In the genomic region with DNA sequence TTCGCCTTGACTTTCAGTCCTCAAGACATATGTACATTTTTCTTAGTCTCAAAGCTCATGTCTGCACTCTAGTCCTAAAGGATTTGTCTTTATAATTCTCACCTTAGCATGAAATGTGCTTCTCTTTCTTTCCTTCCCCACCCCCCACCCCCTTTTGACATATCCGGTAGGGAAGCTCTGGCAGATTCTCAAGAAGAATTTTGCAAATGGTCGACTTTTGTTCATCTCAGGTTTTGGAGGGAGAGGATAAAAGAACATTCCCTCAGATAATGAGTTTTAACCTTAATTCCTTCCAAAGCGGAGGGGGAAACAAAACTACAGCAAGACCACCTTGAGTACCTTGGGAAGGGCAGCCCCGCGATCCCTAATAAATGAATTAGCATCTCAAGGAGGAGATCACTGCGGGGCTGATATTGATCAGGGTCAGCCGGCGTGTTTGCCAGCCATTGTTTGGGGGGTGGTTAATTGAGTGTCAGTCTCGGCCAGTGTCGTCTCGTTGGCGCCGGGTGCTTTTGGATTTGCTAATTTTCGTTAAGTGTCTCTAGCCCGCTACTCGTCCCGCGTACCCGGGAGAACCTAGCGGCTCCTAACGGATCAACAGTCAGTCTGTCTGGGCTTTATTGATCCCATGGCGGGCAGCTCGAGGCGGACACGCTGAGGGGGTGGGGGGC, we compare ENCODE assay signal across 8 cellular contexts. TPM values are rescaled to one million over a fixed set of nuclear protein-coding genes. Genes with fewer than 3 reads are reported as not detected.
A peak's percentile ranks its signal among the peaks of the same experiment; 100 is the strongest.
DNase-seq lines count a peak whose midpoint lies in the region; ATAC-seq and TF ChIP-seq lines count a peak whose summit lies in the region.

No MANE protein-coding gene starts in this region.

- TF ChIP-seq CTCF in sigmoid colon (IDR thresholded peaks at IDR 0.05): no peak

- no peak for DNase-seq in CD4-positive, alpha-beta memory T cell
- DNase-seq in activated naive CD4-positive, alpha-beta T cell treated with anti-CD3 and anti-CD28 coated beads for 36 hours: peak; percentile 26
- DNase-seq in left ventricle myocardium superior: peak; percentile 55
- DNase-seq in sigmoid colon: peak; percentile 73
- DNase-seq in SW480 (ENCODE audit: low spot score): no peak

- intact Hi-C loops in CD4-positive, alpha-beta memory T cell (cut with micrococcal nuclease): loop anchor here (5.0 kb wide), 3 partner anchors 144 to 626 kb away; a partner anchor contains a TSS
- intact Hi-C loops in activated naive CD4-positive, alpha-beta T cell treated with anti-CD3 and anti-CD28 coated beads for 36 hours (cut with micrococcal nuclease): loop anchor here (2.0 to 10.0 kb wide), 5 partner anchors 49 to 728 kb away; no protein-coding TSS in a partner anchor
- intact Hi-C loops in left ventricle myocardium superior (cut with micrococcal nuclease): loop anchor here (5.0 kb wide), 1 partner anchor 311 kb away; no protein-coding TSS in a partner anchor
- intact Hi-C loops in sigmoid colon (cut with DNase I): no loop called here

- peaks cover 30 to 40% of the 10 kb centered on the region in 2 donors for H3K27me3 Mint-ChIP-seq in CD4-positive, alpha-beta memory T cell
- peaks cover 48% of the 10 kb centered on the region for H3K27me3 Mint-ChIP-seq in activated naive CD4-positive, alpha-beta T cell treated with anti-CD3 and anti-CD28 coated beads for 36 hours (ENCODE audit: low read depth)

- no peaks in the 10 kb centered on the region for H3K9me3 ChIP-seq in CD4-positive, alpha-beta memory T cell (ENCODE audit: control insufficient read depth in 1 of 2, low read length in 2 of 2)
- H3K9me3 ChIP-seq in sigmoid colon: no peaks in the 10 kb centered on the region

- TF ChIP-seq EP300 in sigmoid colon (IDR thresholded peaks at IDR 0.05): no peak

- POLR2A ChIA-PET in CD4-positive, alpha-beta memory T cell (lab: Charles Lee; ENCODE audit: partially characterized antibody): no interaction called here

- no peaks in the 10 kb centered on the region for H3K36me3 ChIP-seq in CD4-positive, alpha-beta memory T cell (ENCODE audit: insufficient read depth, low read length)
- H3K36me3 ChIP-seq in sigmoid colon: no peaks in the 10 kb centered on the region

- CTCF ChIA-PET in CD4-positive, alpha-beta memory T cell (lab: Charles Lee; ENCODE audit: partially characterized antibody): interaction anchor here (1.1 to 3.1 kb wide), 2 partner anchors 12 to 26 kb away, joined by 4 to 20 read pairs; no protein-coding TSS in a partner anchor
- CTCF ChIA-PET in activated naive CD4-positive, alpha-beta T cell treated with anti-CD3 and anti-CD28 coated beads for 36 hours (lab: Charles Lee): interaction anchor here (0.6 to 2.2 kb wide), 5 partner anchors 9 to 869 kb away, joined by 3 to 9 read pairs (median 3); no protein-coding TSS in a partner anchor

- H3K4me3 Mint-ChIP-seq in CD4-positive, alpha-beta memory T cell: peak overlapping the region; percentile 72 to 90 (median 81)
- H3K4me3 Mint-ChIP-seq in activated naive CD4-positive, alpha-beta T cell treated with anti-CD3 and anti-CD28 coated beads for 36 hours: peak overlapping the region; percentile 64

- H3K27ac Mint-ChIP-seq in CD4-positive, alpha-beta memory T cell: peak overlapping the region in 3 of 7 donors; percentile 2 to 66 (median 48)
- no peak overlapping the region for H3K27ac Mint-ChIP-seq in activated naive CD4-positive, alpha-beta T cell treated with anti-CD3 and anti-CD28 coated beads for 36 hours

- ATAC-seq in HG03354 (IDR thresholded peaks at IDR 0.05; ENCODE audit: poor library complexity, severe bottlenecking, unreplicated experiment) (peak; percentile 6), left ventricle myocardium superior (peak; percentile 6), GM18520 (IDR thresholded peaks at IDR 0.05; ENCODE audit: unreplicated experiment) (no peak), HG02588 (IDR thresholded peaks at IDR 0.05; ENCODE audit: unreplicated experiment) (no peak)

- H3K27ac ChIP-seq in CD4-positive, alpha-beta memory T cell (ENCODE audit: low read depth, low read length): no peak overlapping the region
- peak overlapping the region in 1 of 4 donors; percentile 60 for H3K27ac ChIP-seq in sigmoid colon

- peaks cover 26% of the 10 kb centered on the region for H3K4me1 ChIP-seq in CD4-positive, alpha-beta memory T cell (ENCODE audit: insufficient read depth, low read length)
- H3K4me1 ChIP-seq in sigmoid colon: peaks cover 0 to 45% (median 40%) of the 10 kb centered on the region in 4 donors

- H3K27me3 ChIP-seq in CD4-positive, alpha-beta memory T cell (ENCODE audit: insufficient read depth, low read length): peaks cover 34% of the 10 kb centered on the region
- H3K27me3 ChIP-seq in sigmoid colon: peaks cover 0 to 11% (median 0%) of the 10 kb centered on the region in 3 donors

- H3K36me3 Mint-ChIP-seq in CD4-positive, alpha-beta memory T cell: no peaks in the 10 kb centered on the region
- H3K36me3 Mint-ChIP-seq in activated naive CD4-positive, alpha-beta T cell treated with anti-CD3 and anti-CD28 coated beads for 36 hours (ENCODE audit: low read depth): no peaks in the 10 kb centered on the region

- no peaks in the 10 kb centered on the region for H3K9me3 Mint-ChIP-seq in CD4-positive, alpha-beta memory T cell
- H3K9me3 Mint-ChIP-seq in activated naive CD4-positive, alpha-beta T cell treated with anti-CD3 and anti-CD28 coated beads for 36 hours: no peaks in the 10 kb centered on the region

- H3K4me3 ChIP-seq in CD4-positive, alpha-beta memory T cell (ENCODE audit: low read length in 2 of 2): peak overlapping the region in 1 of 2 donors; percentile 44
- H3K4me3 ChIP-seq in sigmoid colon: peak overlapping the region; percentile 37 to 93 (median 72)

- WGBS in sigmoid colon, 2 donors: 9% methylated on average over 26 of the region's 26 CpGs

- TF ChIP-seq POLR2A in sigmoid colon (IDR thresholded peaks at IDR 0.05): no peak

- peaks cover 14 to 30% (median 22%) of the 10 kb centered on the region in 4 donors for H3K4me1 Mint-ChIP-seq in CD4-positive, alpha-beta memory T cell
- peaks cover 23% of the 10 kb centered on the region for H3K4me1 Mint-ChIP-seq in activated naive CD4-positive, alpha-beta T cell treated with anti-CD3 and anti-CD28 coated beads for 36 hours (ENCODE audit: low read depth)

RNA-seq across cellular contexts. Expression of a gene that starts 0.9 kb away (rescaled TPM):
- under 1 TPM in 1 of 2 experiments, not detected in 1; 0.29 TPM for total RNA-seq in CD4-positive, alpha-beta memory T cell
- polyA plus RNA-seq in CD4-positive, alpha-beta memory T cell: under 1 TPM in 1 of 2 donors, not detected in 1; 0.76 TPM
- total RNA-seq in activated naive CD4-positive, alpha-beta T cell treated with anti-CD3 and anti-CD28 coated beads for 36 hours: under 1 TPM; 0.57 to 0.59 TPM
- total RNA-seq in left ventricle myocardium superior: 12.5 TPM
- total RNA-seq in sigmoid colon: 1 to 10 TPM; 3.6 to 5.3 (median 5.0) TPM
- polyA plus RNA-seq in sigmoid colon: 1 to 10 TPM in 2 of 3 donors, under 1 TPM in 1; 0.87 to 2.4 (median 1.2) TPM

Comparison
In these comparisons a context has a peak if more than half of its experiments do, and no peak if none do; other contexts are left out.
1. DNase-seq: peak in activated naive CD4-positive, alpha-beta T cell treated with anti-CD3 and anti-CD28 coated beads for 36 hours (single experiment), left ventricle myocardium superior (single experiment) and sigmoid colon (single experiment); none in CD4-positive, alpha-beta memory T cell (0 of 5) and SW480 (single experiment).
2. ATAC-seq: peak in HG03354 (single experiment) and left ventricle myocardium superior (single experiment); none in GM18520 (single experiment) and HG02588 (single experiment).